In the genomic region with DNA sequence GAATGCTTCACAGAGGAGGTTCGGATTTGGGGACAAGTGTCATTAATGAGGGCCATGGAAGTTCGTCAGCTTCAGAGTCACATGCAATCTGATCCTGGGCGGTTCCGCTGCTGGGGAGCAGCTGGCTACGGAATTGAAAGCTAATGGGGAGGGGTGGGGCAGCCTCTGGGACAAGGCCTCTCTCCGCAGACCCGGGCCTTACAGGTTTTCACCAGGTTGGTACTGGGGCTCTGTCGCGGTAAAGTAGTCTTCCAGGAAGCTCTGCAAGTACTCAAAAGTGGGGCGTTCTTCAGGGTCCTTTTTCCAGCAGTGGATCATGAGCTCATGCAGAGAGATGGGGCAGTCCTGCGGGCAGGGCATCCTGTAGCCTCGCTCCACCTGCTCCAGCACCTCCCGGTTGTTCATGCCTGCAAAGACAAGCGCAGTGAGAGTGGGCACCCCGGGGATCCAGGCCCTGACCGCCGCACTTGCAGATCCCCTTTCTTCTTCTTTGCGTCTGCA, we compare ENCODE assay signal across 12 cellular contexts. TPM values are rescaled to one million over a fixed set of nuclear protein-coding genes. Genes with fewer than 3 reads are reported as not detected.
A peak's percentile ranks its signal among the peaks of the same experiment; 100 is the strongest.
DNase-seq lines count a peak whose midpoint lies in the region; ATAC-seq and TF ChIP-seq lines count a peak whose summit lies in the region.
"Had no signal": no experiment of that assay in that cellular context is flagged by ENCODE, and none has a peak within 500 bp of the region (broad histone marks: within the 10 kb centered on the region; RNA-seq: fewer than 3 reads in every experiment).

No MANE protein-coding gene starts in this region.

- no peaks in the 10 kb centered on the region for H3K9me3 Mint-ChIP-seq in activated CD4-positive, alpha-beta memory T cell treated with anti-CD3 and anti-CD28 coated beads for 36 hours
- no peaks in the 10 kb centered on the region for H3K9me3 Mint-ChIP-seq in activated CD4-positive, alpha-beta memory T cell treated with anti-CD3 and anti-CD28 coated beads, Interleukin-2, amount 10 ng/mL, durations not matched to agents 7 days and 5 days
- no peaks in the 10 kb centered on the region for H3K9me3 Mint-ChIP-seq in WTC11

- no peaks in the 10 kb centered on the region for H3K27me3 Mint-ChIP-seq in activated CD4-positive, alpha-beta memory T cell treated with anti-CD3 and anti-CD28 coated beads for 36 hours
- no peaks in the 10 kb centered on the region for H3K27me3 Mint-ChIP-seq in activated CD4-positive, alpha-beta memory T cell treated with anti-CD3 and anti-CD28 coated beads, Interleukin-2, amount 10 ng/mL, durations not matched to agents 7 days and 5 days
- no peaks in the 10 kb centered on the region for H3K27me3 Mint-ChIP-seq in WTC11 (ENCODE audit: low read depth)

- H3K4me3 Mint-ChIP-seq in activated CD4-positive, alpha-beta memory T cell treated with anti-CD3 and anti-CD28 coated beads for 36 hours, result no peak overlapping the region
- no peak overlapping the region for H3K4me3 Mint-ChIP-seq in activated CD4-positive, alpha-beta memory T cell treated with anti-CD3 and anti-CD28 coated beads, Interleukin-2, amount 10 ng/mL, durations not matched to agents 7 days and 5 days
- H3K4me3 Mint-ChIP-seq in WTC11, result peak overlapping the region; percentile 63

- H3K36me3 Mint-ChIP-seq in activated CD4-positive, alpha-beta memory T cell treated with anti-CD3 and anti-CD28 coated beads for 36 hours, result peaks cover 35% of the 10 kb centered on the region
- peaks cover 19% of the 10 kb centered on the region for H3K36me3 Mint-ChIP-seq in activated CD4-positive, alpha-beta memory T cell treated with anti-CD3 and anti-CD28 coated beads, Interleukin-2, amount 10 ng/mL, durations not matched to agents 7 days and 5 days (ENCODE audit: low read depth)
- H3K36me3 Mint-ChIP-seq in WTC11, result no peaks in the 10 kb centered on the region; the same call in 1 of the 2 replicates

- in situ Hi-C loops in KBM-7 (cut with MboI; ENCODE audit: low pct_unique_long_range_greater_than_20kb, low sequenced_read_pairs), result no loop called here

- peaks cover 3 to 64% (median 43%) of the 10 kb centered on the region in 4 donors for H3K4me1 ChIP-seq in stomach

- H3K27ac ChIP-seq in stomach, result peak overlapping the region; percentile 13 to 72 (median 68)

- peaks cover 3% of the 10 kb centered on the region for H3K4me1 Mint-ChIP-seq in activated CD4-positive, alpha-beta memory T cell treated with anti-CD3 and anti-CD28 coated beads for 36 hours (ENCODE audit: low read depth)
- peaks cover 2% of the 10 kb centered on the region for H3K4me1 Mint-ChIP-seq in activated CD4-positive, alpha-beta memory T cell treated with anti-CD3 and anti-CD28 coated beads, Interleukin-2, amount 10 ng/mL, durations not matched to agents 7 days and 5 days
- H3K4me1 Mint-ChIP-seq in WTC11, result peaks cover 52% of the 10 kb centered on the region

- TF ChIP-seq CTCF in WTC11 (IDR thresholded peaks at IDR 0.05), result no peak
- no peak for TF ChIP-seq CTCF in stomach (IDR thresholded peaks at IDR 0.05)

- intact Hi-C loops in activated CD4-positive, alpha-beta memory T cell treated with anti-CD3 and anti-CD28 coated beads for 36 hours (cut with micrococcal nuclease), result no loop called here
- intact Hi-C loops in stomach (cut with DNase I; ENCODE audit: low total_unique reads), result no loop called here

- TF ChIP-seq POLR2A in stomach (IDR thresholded peaks at IDR 0.05), result no peak

- H3K27ac Mint-ChIP-seq in activated CD4-positive, alpha-beta memory T cell treated with anti-CD3 and anti-CD28 coated beads for 36 hours, result peak overlapping the region; percentile 38
- H3K27ac Mint-ChIP-seq in activated CD4-positive, alpha-beta memory T cell treated with anti-CD3 and anti-CD28 coated beads, Interleukin-2, amount 10 ng/mL, durations not matched to agents 7 days and 5 days, result no peak overlapping the region
- H3K27ac Mint-ChIP-seq in WTC11, result peak overlapping the region; percentile 84

- ATAC-seq in WTC11 (peak; percentile 59), HG03039 (IDR thresholded peaks at IDR 0.05; ENCODE audit: unreplicated experiment) (no peak)

- DNase-seq in activated CD4-positive, alpha-beta memory T cell treated with anti-CD3 and anti-CD28 coated beads for 36 hours, result no peak
- no peak for DNase-seq in activated CD4-positive, alpha-beta memory T cell treated with anti-CD3 and anti-CD28 coated beads, Interleukin-2, amount 10 ng/mL, durations not matched to agents 7 days and 5 days
- DNase-seq in WTC11 (ENCODE audit: low spot score), result peak; percentile 68
- peak; percentile 72 for DNase-seq in iPS-NIHi7 (ENCODE audit: extremely low spot score)
- peak; percentile 60 for DNase-seq in stomach
- no peak for DNase-seq in EL
- no peak for DNase-seq in KBM-7
- DNase-seq: activated CD8-positive, alpha-beta memory T cell treated with anti-CD3 and anti-CD28 coated beads for 24 hours; cerebellar nuclear complex; hippocampal formation; SHP77 treated with DMSO at 0.1 percent for 48 hours had no signal

- no peaks in the 10 kb centered on the region for H3K9me3 ChIP-seq in stomach

- H3K4me3 ChIP-seq in stomach, result peak overlapping the region in 1 of 4 donors; percentile 9

- WGBS in stomach, 5 donors, result 32 to 61% (median 38%) methylated on average over 9 to 18 of the region's 18 CpGs

- POLR2A ChIA-PET in activated CD4-positive, alpha-beta memory T cell treated with anti-CD3 and anti-CD28 coated beads for 36 hours (lab: Charles Lee), result no interaction called here
- POLR2A ChIA-PET in activated CD4-positive, alpha-beta memory T cell treated with anti-CD3 and anti-CD28 coated beads, Interleukin-2, amount 10 ng/mL, durations not matched to agents 7 days and 5 days (lab: Charles Lee), result no interaction called here
- POLR2A ChIA-PET in WTC11 (lab: Charles Lee), result interaction anchor here (0.6 to 1.1 kb wide), 3 partner anchors 177 to 402 kb away, joined by 3 read pairs; no protein-coding TSS in a partner anchor

- H3K36me3 ChIP-seq in stomach, result peaks cover 0 to 3% (median 0%) of the 10 kb centered on the region in 4 donors

- no peaks in the 10 kb centered on the region for H3K27me3 ChIP-seq in stomach

- CTCF ChIA-PET in activated CD4-positive, alpha-beta memory T cell treated with anti-CD3 and anti-CD28 coated beads for 36 hours (lab: Charles Lee), result no interaction called here
- CTCF ChIA-PET in activated CD4-positive, alpha-beta memory T cell treated with anti-CD3 and anti-CD28 coated beads, Interleukin-2, amount 10 ng/mL, durations not matched to agents 7 days and 5 days (lab: Charles Lee), result no interaction called here
- CTCF ChIA-PET in WTC11 (lab: Charles Lee), result interaction anchor here (1.0 kb wide), 3 partner anchors 8 to 382 kb away, joined by 3 to 5 read pairs (median 3); no protein-coding TSS in a partner anchor

- no peak for TF ChIP-seq EP300 in stomach (IDR thresholded peaks at IDR 0.05)

TF ChIP-seq in WTC11, 78 proteins besides CTCF, POLR2A, EP300 and RAD21:
- TF ChIP-seq ZNF423 (CRISPR knock-in tag; IDR thresholded peaks at IDR 0.05) (peak; percentile 71), CREM (CRISPR knock-in tag; IDR thresholded peaks at IDR 0.05) (no peak), PRRX2 (CRISPR knock-in tag; IDR thresholded peaks at IDR 0.05) (no peak), TEAD4 (CRISPR knock-in tag; IDR thresholded peaks at IDR 0.05) (no peak), USF2 (CRISPR knock-in tag; IDR thresholded peaks at IDR 0.05) (0 out of 2 replicates have a peak, but pooled peaks have one; percentile 8)

RNA-seq across cellular contexts. Expression of gene TRAF3IP2, which starts 55.9 kb away (rescaled TPM):
- 10 to 100 TPM; 42.0 to 43.2 TPM for total RNA-seq in activated CD4-positive, alpha-beta memory T cell treated with anti-CD3 and anti-CD28 coated beads for 36 hours
- 10 to 100 TPM; 25.2 to 29.6 TPM for total RNA-seq in activated CD4-positive, alpha-beta memory T cell treated with anti-CD3 and anti-CD28 coated beads, Interleukin-2, amount 10 ng/mL, durations not matched to agents 7 days and 5 days
- total RNA-seq in WTC11 (2021) (25.8 to 32.3 TPM (median 30.7 TPM) in 3 replicates), stomach (10 to 100 TPM; 11.1 to 87.2 (median 23.5) TPM)
- polyA plus RNA-seq in stomach, result 10 to 100 TPM; 40.6 to 64.4 (median 62.5) TPM

Comparison
In these comparisons a context has a peak if more than half of its experiments do, and no peak if none do; other contexts are left out.
1. DNase-seq: peak in WTC11 (single experiment), iPS-NIHi7 (single experiment) and stomach (single experiment); none in activated CD4-positive, alpha-beta memory T cell treated with anti-CD3 and anti-CD28 coated beads for 36 hours (single experiment), activated CD4-positive, alpha-beta memory T cell treated with anti-CD3 and anti-CD28 coated beads, Interleukin-2, amount 10 ng/mL, durations not matched to agents 7 days and 5 days (single experiment), EL (single experiment) and KBM-7 (single experiment).